Comparison of ENCODE assay signal across 10 cellular contexts in the genomic region with DNA sequence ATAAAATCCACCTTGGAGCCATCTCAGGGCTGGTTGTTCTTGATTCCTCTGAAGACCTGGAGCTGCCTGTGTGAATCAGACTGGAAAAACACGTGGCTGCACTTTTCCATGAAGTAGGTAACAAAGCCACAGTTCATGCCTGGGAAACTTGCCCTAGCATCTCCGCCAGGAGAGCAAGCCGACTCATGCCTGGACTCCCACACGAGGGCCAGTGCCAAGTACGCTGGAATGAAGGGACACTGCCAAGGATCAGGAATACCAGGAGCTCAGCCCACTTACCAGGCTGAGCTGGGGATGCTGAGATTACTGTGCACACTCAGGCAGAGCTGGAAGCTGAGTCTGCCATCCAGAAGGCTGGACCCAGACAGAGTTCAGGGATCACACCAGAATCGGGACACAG. TPM values are rescaled to one million over a fixed set of nuclear protein-coding genes. Genes with fewer than 3 reads are reported as not detected.
DNase-seq lines count a peak whose midpoint lies in the region; ATAC-seq, FAIRE-seq and TF ChIP-seq lines count a peak whose summit lies in the region.
"Had no signal": no experiment of that assay in that cellular context is flagged by ENCODE, and none has a peak within 500 bp of the region (broad histone marks: within the 10 kb centered on the region; RNA-seq: fewer than 3 reads in every experiment).

No MANE protein-coding gene starts in this region.

- H3K36me3 ChIP-seq in endothelial cell of umbilical vein (ENCODE audit: control insufficient read depth in 2 of 2, extremely low read depth in 1 of 2, insufficient read depth in 2 of 2, low read length in 2 of 2) (no peaks in the 10 kb centered on the region), lower lobe of right lung (no peaks in the 10 kb centered on the region), uterus (no peaks in the 10 kb centered on the region)

- H3K79me2 ChIP-seq in endothelial cell of umbilical vein (ENCODE audit: control insufficient read depth, insufficient read depth, low read length), result no peaks in the 10 kb centered on the region

- BruUV-seq in endothelial cell of umbilical vein (replicated peaks; lab: Mats Ljungman, UMichigan), result no TSS peak

- peak overlapping the region; percentile 26 for H3K9ac ChIP-seq in endothelial cell of umbilical vein (replicated peaks; ENCODE audit: extremely low read depth, insufficient read depth, low read length)

- CTCF ChIA-PET in endothelial cell of umbilical vein (lab: Charles Lee), result interaction anchor here (0.7 to 2.4 kb wide), 11 partner anchors 8 to 111 kb away, joined by 3 to 11 read pairs (median 6); a partner anchor contains a TSS

- TF ChIP-seq CTCF in endothelial cell of umbilical vein (IDR thresholded peaks at IDR 0.05; ENCODE audit: extremely low read depth in 1 of 2, insufficient read depth in 1 of 2, low read depth in 1 of 2, low read length in 2 of 2), result no peak
- TF ChIP-seq CTCF in lower lobe of right lung (IDR thresholded peaks at IDR 0.05), result no peak
- no peak for TF ChIP-seq CTCF in uterus (IDR thresholded peaks at IDR 0.05)

- dilution Hi-C loops in endothelial cell of umbilical vein (cut with MboI; ENCODE audit: extremely low pct_ligation_motif_present, low sequenced_read_pairs), result no loop called here

- DNase-seq in DMS79 treated with DMSO at 0.1 percent for 48 hours (lab: John Stamatoyannopoulos, UW), result peak; percentile 42
- no peak for DNase-seq in DMS79 (lab: John Stamatoyannopoulos, UW)
- peak; percentile 91 for DNase-seq in endothelial cell of umbilical vein (ENCODE audit: low read depth, low spot score)
- no peak for DNase-seq in lower lobe of right lung
- peak; percentile 89 to 90 for DNase-seq in uterus
- no peak for DNase-seq in ecto neural progenitor cell (ENCODE audit: low spot score)
- DNase-seq in activated CD4-positive, alpha-beta T cell treated with anti-CD3 and anti-CD28 coated beads for 48 hours, result no peak
- no peak for DNase-seq in stimulated activated CD4-positive, alpha-beta T cell treated with anti-CD3 and anti-CD28 coated beads, Interleukin-2, amount 100 ng/mL, for 48 hours
- DNase-seq: 8988T, T-cell had no signal

- H3K27me3 ChIP-seq in endothelial cell of umbilical vein (ENCODE audit: control insufficient read depth in 2 of 2, insufficient read depth in 2 of 2, low read length in 2 of 2) (peaks cover 0 to 6% of the 10 kb centered on the region in 2 experiments), lower lobe of right lung (ENCODE audit: low read depth) (no peaks in the 10 kb centered on the region), uterus (no peaks in the 10 kb centered on the region)

- H3K27ac ChIP-seq in endothelial cell of umbilical vein (ENCODE audit: insufficient read depth, low read depth, low read length) (peak overlapping the region; percentile 52), lower lobe of right lung (no peak overlapping the region), uterus (peak overlapping the region; percentile 18 to 40)

- no peaks in the 10 kb centered on the region for H4K20me1 ChIP-seq in endothelial cell of umbilical vein (replicated peaks; ENCODE audit: control insufficient read depth, extremely low read depth, insufficient read depth, low read length)

- peak; percentile 7 to 39 for ATAC-seq in lower lobe of right lung
- ATAC-seq: T-cell had no signal

- peak overlapping the region; percentile 49 for H3K4me2 ChIP-seq in endothelial cell of umbilical vein (ENCODE audit: insufficient read depth, low read length)

- H3K4me1 ChIP-seq in endothelial cell of umbilical vein (ENCODE audit: control insufficient read depth, extremely low read depth, insufficient read depth, low read length), result peaks cover 32% of the 10 kb centered on the region
- no peaks in the 10 kb centered on the region for H3K4me1 ChIP-seq in lower lobe of right lung
- peaks cover 6% of the 10 kb centered on the region in 2 donors for H3K4me1 ChIP-seq in uterus

- H3K4me3 ChIP-seq in endothelial cell of umbilical vein (replicated peaks in 1 of 3; ENCODE audit: insufficient read depth in 1 of 3, low read depth in 1 of 3, low read length in 3 of 3) (no peak overlapping the region), lower lobe of right lung (no peak overlapping the region), uterus (no peak overlapping the region)

- peak overlapping the region; percentile 14 for H2AFZ ChIP-seq in endothelial cell of umbilical vein (ENCODE audit: low read depth, low read length)

- H3K9me1 ChIP-seq in endothelial cell of umbilical vein (replicated peaks; ENCODE audit: control insufficient read depth, extremely low read depth, insufficient read depth, low read length), result no peaks in the 10 kb centered on the region

- intact Hi-C loops in endothelial cell of umbilical vein (cut with micrococcal nuclease) (loop anchor here (1.0 to 2.0 kb wide), 2 partner anchors 46 to 107 kb away; no protein-coding TSS in a partner anchor), lower lobe of right lung (cut with DNase I) (no loop called here), uterus (cut with DNase I; ENCODE audit: low total_unique reads) (no loop called here)

- POLR2A ChIA-PET in endothelial cell of umbilical vein (lab: Charles Lee), result interaction anchor here (0.7 to 2.0 kb wide), 6 partner anchors 11 to 108 kb away, joined by 3 to 7 read pairs (median 7); a partner anchor contains a TSS

- H3K9me3 ChIP-seq in endothelial cell of umbilical vein (replicated peaks; ENCODE audit: control insufficient read depth, insufficient read depth, low read length), result no peaks in the 10 kb centered on the region
- no peaks in the 10 kb centered on the region for H3K9me3 ChIP-seq in lower lobe of right lung
- no peaks in the 10 kb centered on the region for H3K9me3 ChIP-seq in uterus

- FAIRE-seq in endothelial cell of umbilical vein (lab: Jason Lieb, UNC), result no peak

- TF ChIP-seq POLR2A in endothelial cell of umbilical vein (IDR thresholded peaks at IDR 0.05; ENCODE audit: low read depth, low read length), result no peak
- TF ChIP-seq POLR2A in uterus (IDR thresholded peaks at IDR 0.05), result no peak

TF ChIP-seq in endothelial cell of umbilical vein, 7 proteins besides CTCF, POLR2A, EP300 and RAD21:
- TF ChIP-seq, protein P1, sequence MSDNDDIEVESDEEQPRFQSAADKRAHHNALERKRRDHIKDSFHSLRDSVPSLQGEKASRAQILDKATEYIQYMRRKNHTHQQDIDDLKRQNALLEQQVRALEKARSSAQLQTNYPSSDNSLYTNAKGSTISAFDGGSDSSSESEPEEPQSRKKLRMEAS (IDR thresholded peaks at IDR 0.05; ENCODE audit: insufficient read depth, insufficient read length), result no peak
- TF ChIP-seq JUN (IDR thresholded peaks at IDR 0.05; ENCODE audit: borderline replicate concordance, insufficient read depth, insufficient read length, low read depth) (no peak), FOS (IDR thresholded peaks at IDR 0.05; ENCODE audit: borderline replicate concordance, insufficient read depth, low read length) (no peak), EZH2 (IDR thresholded peaks at IDR 0.05; ENCODE audit: borderline replicate concordance, low read depth, low read length, severe bottlenecking) (no peak), MYC (IDR thresholded peaks at IDR 0.05; ENCODE audit: low read depth, low read length) (no peak), GATA2 (IDR thresholded peaks at IDR 0.05; ENCODE audit: insufficient read depth, insufficient read length, low read depth, low read length) (no peak), POLR2AphosphoS5 (IDR thresholded peaks at IDR 0.05; ENCODE audit: insufficient read depth, low read depth, low read length) (no peak)

RNA-seq across cellular contexts. Expression of a gene that starts 10.9 kb away (rescaled TPM):
- total RNA-seq in endothelial cell of umbilical vein (178 and 197 TPM in 2 replicates), lower lobe of right lung (5.5 TPM), uterus (100 to 1,000 TPM in 1 of 4 donors, 10 to 100 TPM in 3; 27.4 to 100 (median 62.7) TPM)
- polyA plus RNA-seq in endothelial cell of umbilical vein, result 491 and 497 TPM in 2 replicates
- 433 and 443 TPM in 2 replicates for polyA plus RNA-seq in endothelial cell of umbilical vein (2011; cell fraction: cytosol; rRNA removed)
- 279 and 307 TPM in 2 replicates for polyA plus RNA-seq in endothelial cell of umbilical vein (2011; cell fraction: nucleus; rRNA removed)
- 357 and 359 TPM in 2 replicates for polyA plus RNA-seq in endothelial cell of umbilical vein (2012)
- polyA minus RNA-seq in endothelial cell of umbilical vein, result 419 and 437 TPM in 2 replicates
- 23.9 TPM for polyA minus RNA-seq in endothelial cell of umbilical vein (2011; cell fraction: cytosol; rRNA and poly(A)+ RNA removed)
- 243 and 285 TPM in 2 replicates for polyA minus RNA-seq in endothelial cell of umbilical vein (2011; cell fraction: nucleus; rRNA and poly(A)+ RNA removed)

Comparison
In these comparisons a context has a peak if more than half of its experiments do, and no peak if none do; other contexts are left out.
1. DNase-seq: peak in DMS79 treated with DMSO at 0.1 percent for 48 hours (single experiment), endothelial cell of umbilical vein (single experiment) and uterus (2 of 2); none in DMS79 (single experiment), lower lobe of right lung (single experiment), ecto neural progenitor cell (single experiment), activated CD4-positive, alpha-beta T cell treated with anti-CD3 and anti-CD28 coated beads for 48 hours (single experiment) and stimulated activated CD4-positive, alpha-beta T cell treated with anti-CD3 and anti-CD28 coated beads, Interleukin-2, amount 100 ng/mL, for 48 hours (0 of 2).